In the genomic region with DNA sequence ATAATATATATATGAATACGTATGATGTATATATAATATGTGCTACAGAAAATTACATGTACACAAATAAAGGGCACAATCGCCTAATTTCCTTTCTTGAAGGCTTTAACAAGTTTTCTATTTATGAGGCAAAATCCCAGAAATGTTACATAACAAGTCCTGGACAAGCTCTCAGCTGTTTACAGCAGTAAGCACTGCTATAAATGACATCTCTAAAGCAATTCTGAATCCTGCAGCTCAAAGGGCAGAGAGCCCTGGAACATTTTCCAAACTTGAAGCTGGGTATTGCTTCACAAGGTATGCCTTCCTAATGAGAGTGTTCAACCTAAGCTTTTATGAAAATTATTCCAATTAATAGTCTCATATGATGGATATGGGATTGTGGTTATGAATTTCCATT, we compare ENCODE assay signal across 8 cellular contexts.
"Had no signal": no experiment of that assay in that cellular context is flagged by ENCODE, and none has a peak within 500 bp of the region (broad histone marks: within the 10 kb centered on the region; RNA-seq: fewer than 3 reads in every experiment).

No MANE protein-coding gene starts in this region.

- DNase-seq: GM23248, GOT3, H7, H9, HCEC 1CT, HFFc6 had no signal

- ATAC-seq: GM23338, HCT116 had no signal
